In the genomic region with DNA sequence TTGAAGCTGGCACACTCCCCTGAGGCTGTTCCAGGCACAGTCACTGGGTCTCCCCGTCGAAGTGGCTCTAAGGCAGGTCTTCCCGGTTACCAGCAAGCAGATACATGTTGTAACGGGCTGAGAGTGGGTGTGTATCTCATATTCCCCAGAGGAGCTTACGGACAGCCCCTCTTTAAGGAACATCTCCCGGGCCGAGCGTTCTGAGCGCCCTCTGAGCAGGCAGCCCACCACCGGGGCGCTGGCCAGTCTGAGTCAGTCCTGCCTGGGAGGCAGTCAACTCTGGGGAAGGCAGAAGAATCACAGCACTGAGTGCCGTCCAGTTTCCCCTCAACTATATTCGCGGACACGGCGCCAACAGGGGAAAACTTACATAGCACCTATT, we compare ENCODE assay signal across 13 cellular contexts.
DNase-seq lines count a peak whose midpoint lies in the region; ATAC-seq, FAIRE-seq and TF ChIP-seq lines count a peak whose summit lies in the region.
"Had no signal": no experiment of that assay in that cellular context is flagged by ENCODE, and none has a peak within 500 bp of the region (broad histone marks: within the 10 kb centered on the region; RNA-seq: fewer than 3 reads in every experiment).

No MANE protein-coding gene starts in this region.

- FAIRE-seq in GM12891 (lab: Jason Lieb, UNC): no peak

- peak; percentile 22 for DNase-seq in ELF-1 (ENCODE audit: low read depth, low spot score)
- peak; percentile 56 for DNase-seq in RWPE2 (ENCODE audit: low spot score)
- DNase-seq in foreskin keratinocyte: peak; percentile 32 to 68
- DNase-seq in spleen: peak; percentile 58
- DNase-seq in germinal center (ENCODE audit: low spot score): no peak
- no peak for DNase-seq in GM12891 (ENCODE audit: insufficient read length, low spot score)
- DNase-seq: activated CD4-positive, alpha-beta T cell treated with anti-CD3 and anti-CD28 coated beads, Interleukin-2, amount 10 ng/mL, durations not matched to agents 7 days and 5 days; endodermal cell; foreskin melanocyte; NCI-H187 treated with DMSO at 0.1 percent for 48 hours; NCI-H446; stimulated activated CD4-positive, alpha-beta T cell treated with anti-CD3 and anti-CD28 coated beads, Interleukin-4, amount 100 ng/mL, for 24 hours had no signal

- intact Hi-C loops in spleen (cut with DNase I; ENCODE audit: low total_unique reads): no loop called here

- no peaks in the 10 kb centered on the region for H3K27me3 ChIP-seq in RWPE2 (ENCODE audit: insufficient read depth, poor library complexity, severe bottlenecking)
- H3K27me3 ChIP-seq in foreskin keratinocyte: no peaks in the 10 kb centered on the region
- H3K27me3 ChIP-seq in spleen (replicated peaks in 1 of 7): no peaks in the 10 kb centered on the region

- H3K36me3 ChIP-seq in RWPE2 (ENCODE audit: low read depth) (no peaks in the 10 kb centered on the region), spleen (no peaks in the 10 kb centered on the region)

- peak; percentile 75 for ATAC-seq in RWPE2 (ENCODE audit: low read depth)
- ATAC-seq in foreskin keratinocyte: peak; percentile 88
- ATAC-seq in GM21447 (IDR thresholded peaks at IDR 0.05; ENCODE audit: unreplicated experiment): no peak

- H3K4me3 ChIP-seq in RWPE2 (ENCODE audit: severe bottlenecking): no peak overlapping the region
- no peak overlapping the region for H3K4me3 ChIP-seq in spleen

- H3K4me1 ChIP-seq in RWPE2 (ENCODE audit: insufficient read depth, poor library complexity, severe bottlenecking) (no peaks in the 10 kb centered on the region), foreskin keratinocyte (no peaks in the 10 kb centered on the region), spleen (no peaks in the 10 kb centered on the region)

- TF ChIP-seq POLR2A in spleen (IDR thresholded peaks at IDR 0.05) (no peak), GM12891 (IDR thresholded peaks at IDR 0.05; ENCODE audit: low read depth, low read length) (no peak)

- H3K27ac ChIP-seq in RWPE2 (ENCODE audit: poor library complexity, severe bottlenecking) (no peak overlapping the region), foreskin keratinocyte (no peak overlapping the region), spleen (no peak overlapping the region)

- 89 to 96% (median 91%) methylated on average over 13 to 16 of the region's 16 CpGs for WGBS in spleen, 5 donors

- no peaks in the 10 kb centered on the region for H3K9me3 ChIP-seq in RWPE2 (ENCODE audit: severe bottlenecking)
- H3K9me3 ChIP-seq in spleen: peaks cover 0 to 16% (median 8%) of the 10 kb centered on the region in 8 donors

- TF ChIP-seq CTCF in RWPE2 (IDR thresholded peaks at IDR 0.05; ENCODE audit: poor library complexity, severe bottlenecking) (no peak), foreskin keratinocyte (conservative IDR thresholded peaks at IDR 0.05) (no peak), spleen (IDR thresholded peaks at IDR 0.05 in 8 of 11, conservative IDR thresholded peaks at IDR 0.05 in 3 of 11) (no peak)

TF ChIP-seq in GM12891, 5 proteins besides CTCF, POLR2A, EP300 and RAD21:
- TF ChIP-seq PAX5 (IDR thresholded peaks at IDR 0.05; ENCODE audit: insufficient read depth, low read length, severe bottlenecking) (no peak), POU2F2 (IDR thresholded peaks at IDR 0.05; ENCODE audit: low read depth, low read length) (no peak), SPI1 (IDR thresholded peaks at IDR 0.05; ENCODE audit: low read depth, low read length) (no peak), TAF1 (IDR thresholded peaks at IDR 0.05; ENCODE audit: low read depth, low read length) (no peak), POLR2AphosphoS5 (IDR thresholded peaks at IDR 0.05; ENCODE audit: low read depth, low read length) (no peak)

Comparison
In these comparisons a context has a peak if more than half of its experiments do, and no peak if none do; other contexts are left out.
1. DNase-seq: peak in ELF-1 (single experiment), RWPE2 (single experiment), foreskin keratinocyte (2 of 2) and spleen (single experiment); none in germinal center (single experiment) and GM12891 (single experiment).